Comparison of ENCODE assay signal across 32 cellular contexts in the genomic region with DNA sequence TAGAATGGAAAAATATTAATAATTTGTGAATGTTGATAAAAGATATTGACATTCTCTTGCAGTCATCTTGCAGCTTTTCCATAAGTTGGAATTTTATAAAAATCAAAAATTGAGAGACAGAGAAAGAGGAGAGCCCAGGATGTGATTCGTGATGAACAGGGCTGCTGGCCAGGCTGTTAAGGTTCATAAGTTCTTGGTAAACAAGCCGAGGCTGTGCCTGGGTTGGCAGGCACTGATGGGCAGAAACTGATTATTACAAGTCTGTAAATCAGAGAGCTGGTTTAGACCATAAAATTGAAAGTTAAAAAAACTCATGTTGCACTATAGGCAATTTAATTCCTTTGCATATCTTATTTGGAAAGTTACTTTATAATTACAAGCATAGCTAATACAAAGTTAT.
"Had no signal": no experiment of that assay in that cellular context is flagged by ENCODE, and none has a peak within 500 bp of the region (broad histone marks: within the 10 kb centered on the region; RNA-seq: fewer than 3 reads in every experiment).

No MANE protein-coding gene starts in this region.

- H3K9me3 ChIP-seq: MG63 had no signal

- H3K27ac ChIP-seq: PC-9, RWPE1, WERI-Rb-1 had no signal

- DNase-seq: activated CD4-positive, alpha-beta memory T cell treated with anti-CD3 and anti-CD28 coated beads, Interleukin-2, amount 10 ng/mL, durations not matched to agents 7 days and 5 days; activated CD4-positive, alpha-beta T cell treated with anti-CD3 and anti-CD28 coated beads for 1 hour; activated CD4-positive, alpha-beta T cell treated with anti-CD3 and anti-CD28 coated beads for 48 hours; activated CD4-positive, CD25-positive, alpha-beta regulatory T cell; activated CD8-positive, alpha-beta memory T cell treated with anti-CD3 and anti-CD28 coated beads for 24 hours; activated CD8-positive, alpha-beta memory T cell treated with anti-CD3 and anti-CD28 coated beads, Interleukin-2, amount 10 ng/mL, durations not matched to agents 7 days and 5 days; activated CD8-positive, alpha-beta memory T cell treated with anti-CD3 and anti-CD28 coated beads, Interleukin-2, amount 50 U/mL, for 48 hours; activated effector memory CD4-positive, alpha-beta T cell treated with Interleukin-2 at 50 U/mL for 16 hours; activated naive CD4-positive, alpha-beta T cell treated with anti-CD3 and anti-CD28 coated beads, Interleukin-2, amount 10 ng/mL, durations not matched to agents 7 days and 5 days; activated naive CD8-positive, alpha-beta T cell treated with anti-CD3 and anti-CD28 coated beads, Interleukin-2, amount 50 U/mL, for 24 hours; activated T-cell treated with anti-CD3 and anti-CD28 coated beads, Interleukin-2, amount 50 U/mL, for 48 hours; anterior cingulate cortex; central memory CD4-positive, alpha-beta T cell; Karpas-422; KBM-7; MG63; NCI-H1048; NCI-H1105 treated with DMSO at 0.1 percent for 48 hours; NCI-H1436; NCI-H1694; NCI-H1930; NCI-H2107; NCI-H2171; NCI-H510A; NCI-H526 treated with DMSO at 0.1 percent for 48 hours; PC-9; SIG-M5; T-cell; T-helper 17 cell; T-helper 9 cell; WERI-Rb-1 had no signal

- H3K36me3 ChIP-seq: MG63, WERI-Rb-1 had no signal

- H3K4me3 ChIP-seq: MG63, PC-9 had no signal
